In the genomic region with DNA sequence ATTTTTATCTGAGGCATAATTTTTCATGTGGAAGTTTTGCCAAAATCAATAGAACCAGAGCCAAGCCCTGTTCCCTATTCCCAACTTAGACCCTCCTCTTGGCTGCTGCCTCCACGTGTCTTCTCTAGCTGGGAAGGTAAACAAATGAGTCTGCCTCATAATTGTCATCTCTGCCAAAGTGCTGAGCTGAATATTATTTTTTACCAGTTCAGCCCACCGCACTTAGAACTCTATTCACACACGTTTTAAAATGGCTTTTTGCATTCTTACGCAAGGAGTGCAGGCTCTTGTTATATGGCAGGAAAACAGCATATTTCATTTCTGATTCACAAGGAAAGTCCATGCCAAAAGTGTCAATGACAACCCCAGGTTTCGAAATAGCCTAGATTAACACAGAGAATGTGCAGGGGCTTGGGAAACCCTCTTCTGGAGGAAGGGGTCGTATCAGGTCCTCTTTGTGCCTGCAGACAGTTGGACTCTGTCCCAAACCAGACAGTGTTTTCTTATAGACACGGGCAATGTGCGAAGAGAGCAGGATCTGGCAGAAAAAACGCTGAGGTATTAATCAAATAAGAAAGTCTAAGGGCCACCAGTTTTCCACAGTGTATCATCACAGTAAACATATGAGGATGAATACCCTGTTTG, we compare ENCODE assay signal across 1 cellular context.
TF ChIP-seq lines count a peak whose summit lies in the region.

No MANE protein-coding gene starts in this region.

TF ChIP-seq in IMR-90, 13 proteins besides CTCF, POLR2A, EP300 and RAD21:
- peak; percentile 30; the same call in 1 of the 2 replicates for TF ChIP-seq CEBPB (IDR thresholded peaks at IDR 0.05; ENCODE audit: low read depth, low read length)
- TF ChIP-seq MXI1 (IDR thresholded peaks at IDR 0.05; ENCODE audit: borderline replicate concordance, low read depth, low read length): no peak
